ENCODE assay signal across 1 cellular context in genomic region chr4:67702166-67702565, GRCh38.
TF ChIP-seq lines count a peak whose summit lies in the region.

No MANE protein-coding gene starts in this region.

TF ChIP-seq in K562, 482 proteins besides CTCF, POLR2A, EP300 and RAD21 (continued from another document and continues in another):
- TF ChIP-seq ZNF644 (tag; IDR thresholded peaks at IDR 0.05; ENCODE audit: low read depth) (peak; percentile 88), MBD2 (IDR thresholded peaks at IDR 0.05; ENCODE audit: borderline replicate concordance, low read depth) (no peak), ZC3H4 (CRISPR knock-in tag; IDR thresholded peaks at IDR 0.05; ENCODE audit: borderline replicate concordance) (no peak), ATF1 (CRISPR knock-in tag; IDR thresholded peaks at IDR 0.05) (no peak), ATF1 (tag; IDR thresholded peaks at IDR 0.05) (0 out of 2 replicates have a peak, but pooled peaks have one; percentile 16), MECOM (CRISPR knock-in tag; IDR thresholded peaks at IDR 0.05) (peak; percentile 80), E2F1 (CRISPR knock-in tag; IDR thresholded peaks at IDR 0.05) (no peak), ETV1 (tag; conservative IDR thresholded peaks at IDR 0.05; ENCODE audit: low read depth) (peak; percentile 44; the same call in 1 of the 2 replicates), SMAD4 (CRISPR knock-in tag; conservative IDR thresholded peaks at IDR 0.05) (peak; percentile 89), IFI16 (CRISPR knock-in tag; IDR thresholded peaks at IDR 0.05) (no peak; the same call in 1 of the 2 replicates), HIVEP1 (CRISPR knock-in tag; IDR thresholded peaks at IDR 0.05) (0 out of 2 replicates have a peak, but pooled peaks have one; percentile 35), FOXP1 (CRISPR knock-in tag; IDR thresholded peaks at IDR 0.05) (no peak), ESRRB (CRISPR knock-in tag; IDR thresholded peaks at IDR 0.05; ENCODE audit: borderline replicate concordance) (0 out of 2 replicates have a peak, but pooled peaks have one; percentile 12), ELF2 (CRISPR knock-in tag; IDR thresholded peaks at IDR 0.05) (peak; percentile 72; the same call in 1 of the 2 replicates), DMBX1 (CRISPR knock-in tag; IDR thresholded peaks at IDR 0.05; ENCODE audit: borderline replicate concordance) (peak; percentile 95), ID3 (CRISPR knock-in tag; IDR thresholded peaks at IDR 0.05) (peak; percentile 83), ID3 (tag; IDR thresholded peaks at IDR 0.05) (peak; percentile 83; the same call in 1 of the 2 replicates), TARDBP (IDR thresholded peaks at IDR 0.05) (no peak), ZNF583 (CRISPR knock-in tag; IDR thresholded peaks at IDR 0.05) (peak; percentile 76), IRF1 (CRISPR knock-in tag; IDR thresholded peaks at IDR 0.05; ENCODE audit: borderline replicate concordance) (no peak), FOXA3 (CRISPR knock-in tag; conservative IDR thresholded peaks at IDR 0.05 in 1 of 2, IDR thresholded peaks at IDR 0.05 in 1 of 2) (no peak), ZNF668 (CRISPR knock-in tag; IDR thresholded peaks at IDR 0.05) (peak; percentile 90), GTF2E2 (tag; IDR thresholded peaks at IDR 0.05) (peak; percentile 62), CHD7 (IDR thresholded peaks at IDR 0.05; ENCODE audit: low read depth, low read length) (no peak), NR0B1 (IDR thresholded peaks at IDR 0.05; ENCODE audit: partially characterized antibody) (no peak), TEAD2 (tag; IDR thresholded peaks at IDR 0.05) (0 out of 2 replicates have a peak, but pooled peaks have one; percentile 52), MTA1 (IDR thresholded peaks at IDR 0.05; ENCODE audit: borderline replicate concordance) (no peak), ZNF431 (CRISPR knock-in tag; IDR thresholded peaks at IDR 0.05) (no peak), CEBPZ (IDR thresholded peaks at IDR 0.05; ENCODE audit: borderline replicate concordance, low read depth, low read length) (no peak), ZNF449 (CRISPR knock-in tag; IDR thresholded peaks at IDR 0.05) (peak; percentile 91), ZNF445 (CRISPR knock-in tag; IDR thresholded peaks at IDR 0.05; ENCODE audit: low read depth) (peak; percentile 80; the same call in 1 of the 2 replicates), YY1 (IDR thresholded peaks at IDR 0.05; ENCODE audit: borderline replicate concordance in 1 of 3, control insufficient read depth in 1 of 3, extremely low read depth in 1 of 3, insufficient read depth in 3 of 3, insufficient read length in 1 of 3, insufficient replicate concordance in 2 of 3, low read depth in 1 of 3, low read length in 2 of 3) (peak in 1 of 3 experiments; percentile 36), HBP1 (CRISPR knock-in tag; IDR thresholded peaks at IDR 0.05) (0 out of 2 replicates have a peak, but pooled peaks have one; percentile 22), POLR3G (IDR thresholded peaks at IDR 0.05; ENCODE audit: extremely low read depth, insufficient read length, insufficient replicate concordance) (no peak), SMARCA4 (IDR thresholded peaks at IDR 0.05) (no peak), ZNF134 (CRISPR knock-in tag; conservative IDR thresholded peaks at IDR 0.05) (peak; percentile 51; the same call in 1 of the 2 replicates), POU5F1 (IDR thresholded peaks at IDR 0.05; ENCODE audit: borderline replicate concordance, low read depth, low read length, partially characterized antibody) (no peak), ZNF717 (CRISPR knock-in tag; IDR thresholded peaks at IDR 0.05) (0 out of 2 replicates have a peak, but pooled peaks have one; percentile 29), SRSF7 (optimal IDR thresholded peaks at IDR 0.05; ENCODE audit: low read depth, low read length) (no peak)
